Comparison of ENCODE assay signal across 14 cellular contexts in genomic region chr7:64636386-64636785, GRCh38. TPM values are rescaled to one million over a fixed set of nuclear protein-coding genes. Genes with fewer than 3 reads are reported as not detected.
DNase-seq lines count a peak whose midpoint lies in the region; ATAC-seq and TF ChIP-seq lines count a peak whose summit lies in the region.
"Had no signal": no experiment of that assay in that cellular context is flagged by ENCODE, and none has a peak within 500 bp of the region (broad histone marks: within the 10 kb centered on the region; RNA-seq: fewer than 3 reads in every experiment).

No MANE protein-coding gene starts in this region.

- no peak overlapping the region for H3K9ac ChIP-seq in PC-3 (ENCODE audit: low read length)
- H3K9ac ChIP-seq: neural progenitor cell had no signal

- no peaks in the 10 kb centered on the region for H3K9me2 ChIP-seq in PC-3 (replicated peaks; ENCODE audit: low read length)

- H3K4me1 Mint-ChIP-seq in CD14-positive monocyte: no peaks in the 10 kb centered on the region
- H3K4me1 Mint-ChIP-seq: neural progenitor cell had no signal

- no peak overlapping the region for H3K4me2 ChIP-seq in PC-3 (ENCODE audit: low read length)
- H3K4me2 ChIP-seq: neural progenitor cell had no signal

- 0 out of 2 replicates have a peak, but pooled peaks cover 12% of the 10 kb centered on the region for H3K9me3 ChIP-seq in PC-3 (ENCODE audit: low read length)

- intact Hi-C loops in CD14-positive monocyte (cut with micrococcal nuclease): no loop called here
- intact Hi-C loops in PC-3 (cut with micrococcal nuclease): no loop called here

- H3K36me3 Mint-ChIP-seq in CD14-positive monocyte: no peaks in the 10 kb centered on the region
- H3K36me3 Mint-ChIP-seq: CD8-positive, alpha-beta T cell; neural progenitor cell had no signal

- H3K27me3 Mint-ChIP-seq in CD14-positive monocyte (ENCODE audit: low read depth in 3 of 3): peaks cover 0 to 3% (median 1%) of the 10 kb centered on the region in 3 donors

- H3K4me3 ChIP-seq in GM12875 (ENCODE audit: low read depth, low read length) (no peak overlapping the region), PC-3 (ENCODE audit: low read length) (no peak overlapping the region)
- H3K4me3 ChIP-seq: neural progenitor cell had no signal

- CTCF ChIA-PET in PC-3 (lab: Charles Lee): no interaction called here

- no peaks in the 10 kb centered on the region for H3K27me3 ChIP-seq in PC-3 (ENCODE audit: low read length)
- H3K27me3 ChIP-seq: neural progenitor cell had no signal

- H3K27ac ChIP-seq in PC-3 (ENCODE audit: low read length): no peak overlapping the region
- H3K27ac ChIP-seq: neural progenitor cell had no signal

- DNase-seq in CD14-positive monocyte (ENCODE audit: low spot score) (no peak), PC-3 (no peak), germinal center (ENCODE audit: low spot score) (peak; percentile 26), SKM-1 treated with dmso at 0.1 percent for 144 hours (lab: John Stamatoyannopoulos, UW; ENCODE audit: unreplicated experiment) (no peak), OCI-M2 (lab: John Stamatoyannopoulos, UW; ENCODE audit: unreplicated experiment) (no peak), hypothalamus (lab: John Stamatoyannopoulos, UW) (no peak)
- DNase-seq: HCEC 1CT, NCI-H1092 treated with DMSO at 0.1 percent for 48 hours, NCI-H345, T-helper 9 cell had no signal

- H3K9me3 Mint-ChIP-seq in CD14-positive monocyte: peaks cover 0 to 24% (median 12%) of the 10 kb centered on the region in 7 donors
- H3K9me3 Mint-ChIP-seq: CD8-positive, alpha-beta T cell had no signal

- no peaks in the 10 kb centered on the region for H3K79me2 ChIP-seq in PC-3 (ENCODE audit: low read length)

- H2AFZ ChIP-seq in PC-3 (ENCODE audit: low read length): no peak overlapping the region
- H2AFZ ChIP-seq: neural progenitor cell had no signal

- H3K4me1 ChIP-seq in PC-3 (ENCODE audit: insufficient read depth, low read length): no peaks in the 10 kb centered on the region
- H3K4me1 ChIP-seq: neural progenitor cell had no signal

- H3K4me3 Mint-ChIP-seq in CD14-positive monocyte: no peak overlapping the region
- H3K4me3 Mint-ChIP-seq: CD8-positive, alpha-beta T cell; neural progenitor cell had no signal

- ATAC-seq in PC-3 (no peak), GM21737 (IDR thresholded peaks at IDR 0.05; ENCODE audit: unreplicated experiment) (no peak)
- ATAC-seq: CD8-positive, alpha-beta T cell had no signal

- H4K20me1 ChIP-seq in PC-3 (ENCODE audit: low read length): no peaks in the 10 kb centered on the region

- no TSS peak for BruUV-seq in PC-3 (replicated peaks; lab: Mats Ljungman, UMichigan)

- H3F3A ChIP-seq in PC-3 (ENCODE audit: low read length, unreplicated experiment): no peaks in the 10 kb centered on the region

- POLR2A ChIA-PET in PC-3 (lab: Charles Lee; ENCODE audit: unreplicated experiment): no interaction called here

- TF ChIP-seq CTCF in CD14-positive monocyte (IDR thresholded peaks at IDR 0.05): peak; percentile 9
- peak; percentile 1; the same call in 1 of the 2 replicates for TF ChIP-seq CTCF in GM12875 (IDR thresholded peaks at IDR 0.05; ENCODE audit: borderline replicate concordance, insufficient read depth, low read depth, low read length)
- peak; percentile 37; the same call in 1 of the 2 replicates for TF ChIP-seq CTCF in PC-3 (conservative IDR thresholded peaks at IDR 0.05; ENCODE audit: low read depth, low read length)

- H3K36me3 ChIP-seq in PC-3 (ENCODE audit: low read depth, low read length): no peaks in the 10 kb centered on the region
- H3K36me3 ChIP-seq: neural progenitor cell had no signal

- H3K27ac Mint-ChIP-seq in CD14-positive monocyte: no peak overlapping the region
- H3K27ac Mint-ChIP-seq: CD8-positive, alpha-beta T cell; neural progenitor cell had no signal

RNA-seq across cellular contexts. Expression of gene ZNF107, which starts 29.5 kb away (rescaled TPM):
- polyA plus RNA-seq in CD14-positive monocyte: under 1 TPM; 0.44 to 0.89 TPM
- 4.3 and 4.8 TPM in 2 replicates for total RNA-seq in PC-3 (2014; rRNA removed)
